In genomic region chr3:143441772-143442171, GRCh38 we compare ENCODE assay signal across 6 cellular contexts.
"Had no signal": no experiment of that assay in that cellular context is flagged by ENCODE, and none has a peak within 500 bp of the region (broad histone marks: within the 10 kb centered on the region; RNA-seq: fewer than 3 reads in every experiment).

No MANE protein-coding gene starts in this region.

- H3K27ac ChIP-seq: GM23248 had no signal

- H3K36me3 ChIP-seq: HAP-1 had no signal

- H3K9me3 ChIP-seq: HAP-1 had no signal

- H3K4me3 ChIP-seq: GM23248, HAP-1, K562 had no signal

- H3K9ac ChIP-seq: GM23248 had no signal

- H2AFZ ChIP-seq: GM23248 had no signal

- DNase-seq: GM23248, GOT3, H7, IMR-90 had no signal

- H3K4me1 ChIP-seq: HAP-1 had no signal
